1 cellular context compared by ENCODE assay signal in the genomic region with DNA sequence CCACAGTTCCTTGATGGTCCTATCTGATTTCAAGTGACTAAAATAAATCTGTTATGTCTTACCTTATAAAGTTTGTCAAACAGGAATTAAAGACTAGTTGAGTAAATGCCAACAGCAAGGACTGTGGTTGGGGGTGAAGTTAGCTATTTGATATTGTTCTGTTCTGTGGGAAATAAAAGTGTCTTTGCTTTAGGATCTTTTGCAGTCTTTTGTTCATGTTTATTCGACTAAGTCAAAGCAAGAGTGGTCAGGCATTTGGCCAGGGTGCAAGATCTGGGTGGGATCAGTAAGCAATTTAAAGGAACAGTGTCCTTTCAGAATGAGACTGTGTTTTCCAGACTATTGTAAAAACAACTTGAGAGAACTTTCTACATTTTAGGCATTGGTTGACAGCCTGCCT.
TF ChIP-seq lines count a peak whose summit lies in the region.

A gene (minus strand): TSS at position 186 of the 400 bp plus-strand sequence. CDS start 2,998 bp downstream, outside the sequence.

TF ChIP-seq in GM23338, 12 proteins besides CTCF, POLR2A, EP300 and RAD21 (continued from another document):
- TF ChIP-seq, protein P1, sequence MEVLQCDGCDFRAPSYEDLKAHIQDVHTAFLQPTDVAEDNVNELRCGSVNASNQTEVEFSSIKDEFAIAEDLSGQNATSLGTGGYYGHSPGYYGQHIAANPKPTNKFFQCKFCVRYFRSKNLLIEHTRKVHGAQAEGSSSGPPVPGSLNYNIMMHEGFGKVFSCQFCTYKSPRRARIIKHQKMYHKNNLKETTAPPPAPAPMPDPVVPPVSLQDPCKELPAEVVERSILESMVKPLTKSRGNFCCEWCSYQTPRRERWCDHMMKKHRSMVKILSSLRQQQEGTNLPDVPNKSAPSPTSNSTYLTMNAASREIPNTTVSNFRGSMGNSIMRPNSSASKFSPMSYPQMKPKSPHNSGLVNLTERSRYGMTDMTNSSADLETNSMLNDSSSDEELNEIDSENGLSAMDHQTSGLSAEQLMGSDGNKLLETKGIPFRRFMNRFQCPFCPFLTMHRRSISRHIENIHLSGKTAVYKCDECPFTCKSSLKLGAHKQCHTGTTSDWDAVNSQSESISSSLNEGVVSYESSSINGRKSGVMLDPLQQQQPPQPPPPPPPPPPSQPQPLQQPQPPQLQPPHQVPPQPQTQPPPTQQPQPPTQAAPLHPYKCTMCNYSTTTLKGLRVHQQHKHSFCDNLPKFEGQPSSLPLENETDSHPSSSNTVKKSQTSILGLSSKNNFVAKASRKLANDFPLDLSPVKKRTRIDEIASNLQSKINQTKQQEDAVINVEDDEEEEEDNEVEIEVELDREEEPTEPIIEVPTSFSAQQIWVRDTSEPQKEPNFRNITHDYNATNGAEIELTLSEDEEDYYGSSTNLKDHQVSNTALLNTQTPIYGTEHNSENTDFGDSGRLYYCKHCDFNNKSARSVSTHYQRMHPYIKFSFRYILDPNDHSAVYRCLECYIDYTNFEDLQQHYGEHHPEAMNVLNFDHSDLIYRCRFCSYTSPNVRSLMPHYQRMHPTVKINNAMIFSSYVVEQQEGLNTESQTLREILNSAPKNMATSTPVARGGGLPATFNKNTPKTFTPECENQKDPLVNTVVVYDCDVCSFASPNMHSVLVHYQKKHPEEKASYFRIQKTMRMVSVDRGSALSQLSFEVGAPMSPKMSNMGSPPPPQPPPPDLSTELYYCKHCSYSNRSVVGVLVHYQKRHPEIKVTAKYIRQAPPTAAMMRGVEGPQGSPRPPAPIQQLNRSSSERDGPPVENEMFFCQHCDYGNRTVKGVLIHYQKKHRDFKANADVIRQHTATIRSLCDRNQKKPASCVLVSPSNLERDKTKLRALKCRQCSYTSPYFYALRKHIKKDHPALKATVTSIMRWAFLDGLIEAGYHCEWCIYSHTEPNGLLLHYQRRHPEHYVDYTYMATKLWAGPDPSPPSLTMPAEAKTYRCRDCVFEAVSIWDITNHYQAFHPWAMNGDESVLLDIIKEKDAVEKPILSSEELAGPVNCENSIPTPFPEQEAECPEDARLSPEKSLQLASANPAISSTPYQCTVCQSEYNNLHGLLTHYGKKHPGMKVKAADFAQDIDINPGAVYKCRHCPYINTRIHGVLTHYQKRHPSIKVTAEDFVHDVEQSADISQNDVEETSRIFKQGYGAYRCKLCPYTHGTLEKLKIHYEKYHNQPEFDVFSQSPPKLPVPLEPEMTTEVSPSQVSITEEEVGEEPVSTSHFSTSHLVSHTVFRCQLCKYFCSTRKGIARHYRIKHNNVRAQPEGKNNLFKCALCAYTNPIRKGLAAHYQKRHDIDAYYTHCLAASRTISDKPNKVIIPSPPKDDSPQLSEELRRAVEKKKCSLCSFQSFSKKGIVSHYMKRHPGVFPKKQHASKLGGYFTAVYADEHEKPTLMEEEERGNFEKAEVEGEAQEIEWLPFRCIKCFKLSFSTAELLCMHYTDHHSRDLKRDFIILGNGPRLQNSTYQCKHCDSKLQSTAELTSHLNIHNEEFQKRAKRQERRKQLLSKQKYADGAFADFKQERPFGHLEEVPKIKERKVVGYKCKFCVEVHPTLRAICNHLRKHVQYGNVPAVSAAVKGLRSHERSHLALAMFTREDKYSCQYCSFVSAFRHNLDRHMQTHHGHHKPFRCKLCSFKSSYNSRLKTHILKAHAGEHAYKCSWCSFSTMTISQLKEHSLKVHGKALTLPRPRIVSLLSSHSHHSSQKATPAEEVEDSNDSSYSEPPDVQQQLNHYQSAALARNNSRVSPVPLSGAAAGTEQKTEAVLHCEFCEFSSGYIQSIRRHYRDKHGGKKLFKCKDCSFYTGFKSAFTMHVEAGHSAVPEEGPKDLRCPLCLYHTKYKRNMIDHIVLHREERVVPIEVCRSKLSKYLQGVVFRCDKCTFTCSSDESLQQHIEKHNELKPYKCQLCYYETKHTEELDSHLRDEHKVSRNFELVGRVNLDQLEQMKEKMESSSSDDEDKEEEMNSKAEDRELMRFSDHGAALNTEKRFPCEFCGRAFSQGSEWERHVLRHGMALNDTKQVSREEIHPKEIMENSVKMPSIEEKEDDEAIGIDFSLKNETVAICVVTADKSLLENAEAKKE (CRISPR knock-in tag; IDR thresholded peaks at IDR 0.05): no peak
- TF ChIP-seq, protein P2, sequence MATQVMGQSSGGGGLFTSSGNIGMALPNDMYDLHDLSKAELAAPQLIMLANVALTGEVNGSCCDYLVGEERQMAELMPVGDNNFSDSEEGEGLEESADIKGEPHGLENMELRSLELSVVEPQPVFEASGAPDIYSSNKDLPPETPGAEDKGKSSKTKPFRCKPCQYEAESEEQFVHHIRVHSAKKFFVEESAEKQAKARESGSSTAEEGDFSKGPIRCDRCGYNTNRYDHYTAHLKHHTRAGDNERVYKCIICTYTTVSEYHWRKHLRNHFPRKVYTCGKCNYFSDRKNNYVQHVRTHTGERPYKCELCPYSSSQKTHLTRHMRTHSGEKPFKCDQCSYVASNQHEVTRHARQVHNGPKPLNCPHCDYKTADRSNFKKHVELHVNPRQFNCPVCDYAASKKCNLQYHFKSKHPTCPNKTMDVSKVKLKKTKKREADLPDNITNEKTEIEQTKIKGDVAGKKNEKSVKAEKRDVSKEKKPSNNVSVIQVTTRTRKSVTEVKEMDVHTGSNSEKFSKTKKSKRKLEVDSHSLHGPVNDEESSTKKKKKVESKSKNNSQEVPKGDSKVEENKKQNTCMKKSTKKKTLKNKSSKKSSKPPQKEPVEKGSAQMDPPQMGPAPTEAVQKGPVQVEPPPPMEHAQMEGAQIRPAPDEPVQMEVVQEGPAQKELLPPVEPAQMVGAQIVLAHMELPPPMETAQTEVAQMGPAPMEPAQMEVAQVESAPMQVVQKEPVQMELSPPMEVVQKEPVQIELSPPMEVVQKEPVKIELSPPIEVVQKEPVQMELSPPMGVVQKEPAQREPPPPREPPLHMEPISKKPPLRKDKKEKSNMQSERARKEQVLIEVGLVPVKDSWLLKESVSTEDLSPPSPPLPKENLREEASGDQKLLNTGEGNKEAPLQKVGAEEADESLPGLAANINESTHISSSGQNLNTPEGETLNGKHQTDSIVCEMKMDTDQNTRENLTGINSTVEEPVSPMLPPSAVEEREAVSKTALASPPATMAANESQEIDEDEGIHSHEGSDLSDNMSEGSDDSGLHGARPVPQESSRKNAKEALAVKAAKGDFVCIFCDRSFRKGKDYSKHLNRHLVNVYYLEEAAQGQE (IDR thresholded peaks at IDR 0.05; ENCODE audit: unreplicated experiment): no peak
- no peak for TF ChIP-seq EZH2 (IDR thresholded peaks at IDR 0.05; ENCODE audit: low read depth, unreplicated experiment)
- no peak for TF ChIP-seq ZNF114 (CRISPR knock-in tag; IDR thresholded peaks at IDR 0.05)
- TF ChIP-seq EZH2phosphoT487 (IDR thresholded peaks at IDR 0.05; ENCODE audit: unreplicated experiment): no peak
- TF ChIP-seq STAT1 (IDR thresholded peaks at IDR 0.05; ENCODE audit: unreplicated experiment): no peak
TF ChIP-seq in GM23338: peak in this region for 0.
